In genomic region chr19:11382898-11383705, GRCh38 we compare ENCODE assay signal across 1 cellular context.
TF ChIP-seq lines count a peak whose summit lies in the region.

No MANE protein-coding gene starts in this region.

TF ChIP-seq in HepG2, 621 proteins besides CTCF, POLR2A, EP300 and RAD21 (continued from another document):
- TF ChIP-seq, protein P1, sequence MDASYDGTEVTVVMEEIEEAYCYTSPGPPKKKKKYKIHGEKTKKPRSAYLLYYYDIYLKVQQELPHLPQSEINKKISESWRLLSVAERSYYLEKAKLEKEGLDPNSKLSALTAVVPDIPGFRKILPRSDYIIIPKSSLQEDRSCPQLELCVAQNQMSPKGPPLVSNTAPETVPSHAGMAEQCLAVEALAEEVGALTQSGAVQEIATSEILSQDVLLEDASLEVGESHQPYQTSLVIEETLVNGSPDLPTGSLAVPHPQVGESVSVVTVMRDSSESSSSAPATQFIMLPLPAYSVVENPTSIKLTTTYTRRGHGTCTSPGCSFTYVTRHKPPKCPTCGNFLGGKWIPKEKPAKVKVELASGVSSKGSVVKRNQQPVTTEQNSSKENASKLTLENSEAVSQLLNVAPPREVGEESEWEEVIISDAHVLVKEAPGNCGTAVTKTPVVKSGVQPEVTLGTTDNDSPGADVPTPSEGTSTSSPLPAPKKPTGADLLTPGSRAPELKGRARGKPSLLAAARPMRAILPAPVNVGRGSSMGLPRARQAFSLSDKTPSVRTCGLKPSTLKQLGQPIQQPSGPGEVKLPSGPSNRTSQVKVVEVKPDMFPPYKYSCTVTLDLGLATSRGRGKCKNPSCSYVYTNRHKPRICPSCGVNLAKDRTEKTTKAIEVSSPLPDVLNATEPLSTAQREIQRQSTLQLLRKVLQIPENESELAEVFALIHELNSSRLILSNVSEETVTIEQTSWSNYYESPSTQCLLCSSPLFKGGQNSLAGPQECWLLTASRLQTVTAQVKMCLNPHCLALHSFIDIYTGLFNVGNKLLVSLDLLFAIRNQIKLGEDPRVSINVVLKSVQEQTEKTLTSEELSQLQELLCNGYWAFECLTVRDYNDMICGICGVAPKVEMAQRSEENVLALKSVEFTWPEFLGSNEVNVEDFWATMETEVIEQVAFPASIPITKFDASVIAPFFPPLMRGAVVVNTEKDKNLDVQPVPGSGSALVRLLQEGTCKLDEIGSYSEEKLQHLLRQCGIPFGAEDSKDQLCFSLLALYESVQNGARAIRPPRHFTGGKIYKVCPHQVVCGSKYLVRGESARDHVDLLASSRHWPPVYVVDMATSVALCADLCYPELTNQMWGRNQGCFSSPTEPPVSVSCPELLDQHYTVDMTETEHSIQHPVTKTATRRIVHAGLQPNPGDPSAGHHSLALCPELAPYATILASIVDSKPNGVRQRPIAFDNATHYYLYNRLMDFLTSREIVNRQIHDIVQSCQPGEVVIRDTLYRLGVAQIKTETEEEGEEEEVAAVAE (CRISPR knock-in tag; IDR thresholded peaks at IDR 0.05; ENCODE audit: borderline replicate concordance): 0 out of 2 replicates have a peak, but pooled peaks have one; percentile 37
- TF ChIP-seq KDM2A (CRISPR knock-in tag; IDR thresholded peaks at IDR 0.05; ENCODE audit: borderline replicate concordance, low read depth) (peak; percentile 80; the same call in 1 of the 2 replicates), ISX (CRISPR knock-in tag; conservative IDR thresholded peaks at IDR 0.05) (no peak), STAG1 (CRISPR knock-in tag; IDR thresholded peaks at IDR 0.05) (peak; percentile 72), RELA (CRISPR knock-in tag; IDR thresholded peaks at IDR 0.05) (0 out of 2 replicates have a peak, but pooled peaks have one; percentile 72), IKZF4 (CRISPR knock-in tag; IDR thresholded peaks at IDR 0.05; ENCODE audit: borderline replicate concordance, low read depth, not compliant biosample characterization) (no peak), ZMYM4 (CRISPR knock-in tag; IDR thresholded peaks at IDR 0.05) (peak; percentile 68), ZNF263 (CRISPR knock-in tag; IDR thresholded peaks at IDR 0.05) (peak; percentile 73), ZFY (CRISPR knock-in tag; IDR thresholded peaks at IDR 0.05) (peak; percentile 50; the same call in 1 of the 2 replicates), CBX1 (IDR thresholded peaks at IDR 0.05; ENCODE audit: low read depth) (peak; percentile 84), ZNF749 (CRISPR knock-in tag; IDR thresholded peaks at IDR 0.05; ENCODE audit: borderline replicate concordance) (no peak), ZNF138 (CRISPR knock-in tag; IDR thresholded peaks at IDR 0.05; ENCODE audit: low read depth) (no peak), ZBTB38 (CRISPR knock-in tag; IDR thresholded peaks at IDR 0.05) (no peak), MXD4 (CRISPR knock-in tag; IDR thresholded peaks at IDR 0.05) (0 out of 2 replicates have a peak, but pooled peaks have one; percentile 3), BRD4 (CRISPR knock-in tag; IDR thresholded peaks at IDR 0.05) (peak; percentile 60; the same call in 1 of the 2 replicates), TSC22D2 (CRISPR knock-in tag; IDR thresholded peaks at IDR 0.05; ENCODE audit: borderline replicate concordance) (no peak), ZBTB7B (CRISPR knock-in tag; IDR thresholded peaks at IDR 0.05) (peak; percentile 85), HOXD1 (CRISPR knock-in tag; IDR thresholded peaks at IDR 0.05) (peak; percentile 43; the same call in 1 of the 2 replicates), HES4 (CRISPR knock-in tag; IDR thresholded peaks at IDR 0.05; ENCODE audit: borderline replicate concordance) (peak; percentile 33; the same call in 1 of the 2 replicates), SP2 (CRISPR knock-in tag; IDR thresholded peaks at IDR 0.05) (peak; percentile 51; the same call in 1 of the 2 replicates), YY1 (IDR thresholded peaks at IDR 0.05; ENCODE audit: insufficient read depth, insufficient replicate concordance, low read depth, low read length) (peak; percentile 48), THYN1 (CRISPR knock-in tag; IDR thresholded peaks at IDR 0.05; ENCODE audit: borderline replicate concordance, low read depth) (no peak), ZFP90 (CRISPR knock-in tag; IDR thresholded peaks at IDR 0.05; ENCODE audit: borderline replicate concordance) (0 out of 2 replicates have a peak, but pooled peaks have one; percentile 51), ETS1 (CRISPR knock-in tag; IDR thresholded peaks at IDR 0.05) (no peak), ATF7-NPFF (CRISPR knock-in tag; IDR thresholded peaks at IDR 0.05; ENCODE audit: low read depth) (0 out of 2 replicates have a peak, but pooled peaks have one; percentile 36), ZNF446 (CRISPR knock-in tag; IDR thresholded peaks at IDR 0.05) (0 out of 2 replicates have a peak, but pooled peaks have one; percentile 33), UBTF (CRISPR knock-in tag; IDR thresholded peaks at IDR 0.05) (peak; percentile 70), ZNF766 (CRISPR knock-in tag; IDR thresholded peaks at IDR 0.05; ENCODE audit: borderline replicate concordance) (0 out of 2 replicates have a peak, but pooled peaks have one; percentile 46), SMC3 (IDR thresholded peaks at IDR 0.05; ENCODE audit: low read length) (peak; percentile 3; the same call in 1 of the 2 replicates), TEAD3 (CRISPR knock-in tag; optimal IDR thresholded peaks at IDR 0.05; ENCODE audit: borderline replicate concordance) (peak; percentile 56)
- TF ChIP-seq, protein P2, sequence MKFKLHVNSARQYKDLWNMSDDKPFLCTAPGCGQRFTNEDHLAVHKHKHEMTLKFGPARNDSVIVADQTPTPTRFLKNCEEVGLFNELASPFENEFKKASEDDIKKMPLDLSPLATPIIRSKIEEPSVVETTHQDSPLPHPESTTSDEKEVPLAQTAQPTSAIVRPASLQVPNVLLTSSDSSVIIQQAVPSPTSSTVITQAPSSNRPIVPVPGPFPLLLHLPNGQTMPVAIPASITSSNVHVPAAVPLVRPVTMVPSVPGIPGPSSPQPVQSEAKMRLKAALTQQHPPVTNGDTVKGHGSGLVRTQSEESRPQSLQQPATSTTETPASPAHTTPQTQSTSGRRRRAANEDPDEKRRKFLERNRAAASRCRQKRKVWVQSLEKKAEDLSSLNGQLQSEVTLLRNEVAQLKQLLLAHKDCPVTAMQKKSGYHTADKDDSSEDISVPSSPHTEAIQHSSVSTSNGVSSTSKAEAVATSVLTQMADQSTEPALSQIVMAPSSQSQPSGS (CRISPR knock-in tag; IDR thresholded peaks at IDR 0.05): no peak
- TF ChIP-seq, protein P3, sequence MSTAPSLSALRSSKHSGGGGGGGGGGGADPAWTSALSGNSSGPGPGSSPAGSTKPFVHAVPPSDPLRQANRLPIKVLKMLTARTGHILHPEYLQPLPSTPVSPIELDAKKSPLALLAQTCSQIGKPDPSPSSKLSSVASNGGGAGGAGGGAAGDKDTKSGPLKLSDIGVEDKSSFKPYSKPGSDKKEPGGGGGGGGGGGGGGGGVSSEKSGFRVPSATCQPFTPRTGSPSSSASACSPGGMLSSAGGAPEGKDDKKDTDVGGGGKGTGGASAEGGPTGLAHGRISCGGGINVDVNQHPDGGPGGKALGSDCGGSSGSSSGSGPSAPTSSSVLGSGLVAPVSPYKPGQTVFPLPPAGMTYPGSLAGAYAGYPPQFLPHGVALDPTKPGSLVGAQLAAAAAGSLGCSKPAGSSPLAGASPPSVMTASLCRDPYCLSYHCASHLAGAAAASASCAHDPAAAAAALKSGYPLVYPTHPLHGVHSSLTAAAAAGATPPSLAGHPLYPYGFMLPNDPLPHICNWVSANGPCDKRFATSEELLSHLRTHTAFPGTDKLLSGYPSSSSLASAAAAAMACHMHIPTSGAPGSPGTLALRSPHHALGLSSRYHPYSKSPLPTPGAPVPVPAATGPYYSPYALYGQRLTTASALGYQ (CRISPR knock-in tag; IDR thresholded peaks at IDR 0.05): 0 out of 2 replicates have a peak, but pooled peaks have one; percentile 23
- TF ChIP-seq, protein P4, sequence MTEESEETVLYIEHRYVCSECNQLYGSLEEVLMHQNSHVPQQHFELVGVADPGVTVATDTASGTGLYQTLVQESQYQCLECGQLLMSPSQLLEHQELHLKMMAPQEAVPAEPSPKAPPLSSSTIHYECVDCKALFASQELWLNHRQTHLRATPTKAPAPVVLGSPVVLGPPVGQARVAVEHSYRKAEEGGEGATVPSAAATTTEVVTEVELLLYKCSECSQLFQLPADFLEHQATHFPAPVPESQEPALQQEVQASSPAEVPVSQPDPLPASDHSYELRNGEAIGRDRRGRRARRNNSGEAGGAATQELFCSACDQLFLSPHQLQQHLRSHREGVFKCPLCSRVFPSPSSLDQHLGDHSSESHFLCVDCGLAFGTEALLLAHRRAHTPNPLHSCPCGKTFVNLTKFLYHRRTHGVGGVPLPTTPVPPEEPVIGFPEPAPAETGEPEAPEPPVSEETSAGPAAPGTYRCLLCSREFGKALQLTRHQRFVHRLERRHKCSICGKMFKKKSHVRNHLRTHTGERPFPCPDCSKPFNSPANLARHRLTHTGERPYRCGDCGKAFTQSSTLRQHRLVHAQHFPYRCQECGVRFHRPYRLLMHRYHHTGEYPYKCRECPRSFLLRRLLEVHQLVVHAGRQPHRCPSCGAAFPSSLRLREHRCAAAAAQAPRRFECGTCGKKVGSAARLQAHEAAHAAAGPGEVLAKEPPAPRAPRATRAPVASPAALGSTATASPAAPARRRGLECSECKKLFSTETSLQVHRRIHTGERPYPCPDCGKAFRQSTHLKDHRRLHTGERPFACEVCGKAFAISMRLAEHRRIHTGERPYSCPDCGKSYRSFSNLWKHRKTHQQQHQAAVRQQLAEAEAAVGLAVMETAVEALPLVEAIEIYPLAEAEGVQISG (CRISPR knock-in tag; IDR thresholded peaks at IDR 0.05): peak; percentile 82
- TF ChIP-seq, protein P5, sequence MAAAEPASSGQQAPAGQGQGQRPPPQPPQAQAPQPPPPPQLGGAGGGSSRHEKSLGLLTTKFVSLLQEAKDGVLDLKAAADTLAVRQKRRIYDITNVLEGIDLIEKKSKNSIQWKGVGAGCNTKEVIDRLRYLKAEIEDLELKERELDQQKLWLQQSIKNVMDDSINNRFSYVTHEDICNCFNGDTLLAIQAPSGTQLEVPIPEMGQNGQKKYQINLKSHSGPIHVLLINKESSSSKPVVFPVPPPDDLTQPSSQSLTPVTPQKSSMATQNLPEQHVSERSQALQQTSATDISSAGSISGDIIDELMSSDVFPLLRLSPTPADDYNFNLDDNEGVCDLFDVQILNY (CRISPR knock-in tag; conservative IDR thresholded peaks at IDR 0.05): peak; percentile 13; the same call in 1 of the 2 replicates
